30 cellular contexts compared by ENCODE assay signal in genomic region chr5:117188207-117188606, GRCh38.
"Had no signal": no experiment of that assay in that cellular context is flagged by ENCODE, and none has a peak within 500 bp of the region (broad histone marks: within the 10 kb centered on the region; RNA-seq: fewer than 3 reads in every experiment).

No MANE protein-coding gene starts in this region.

- H3K9me3 ChIP-seq: MG63, SK-N-SH had no signal

- H3K4me3 ChIP-seq: MG63 had no signal

- H3K36me3 ChIP-seq: MG63 had no signal

- DNase-seq: activated CD4-positive, alpha-beta memory T cell treated with anti-CD3 and anti-CD28 coated beads for 36 hours; activated CD4-positive, alpha-beta T cell treated with anti-CD3 and anti-CD28 coated beads, Interleukin-2, amount 10 ng/mL, durations not matched to agents 7 days and 5 days; activated CD4-positive, CD25-positive, alpha-beta regulatory T cell; activated gamma-delta T cell; activated naive CD4-positive, alpha-beta T cell treated with anti-CD3 and anti-CD28 coated beads for 36 hours; activated T-cell treated with anti-CD3 and anti-CD28 coated beads for 4 hours; activated T-cell treated with anti-CD3 and anti-CD28 coated beads, Interleukin-2, amount 50 U/mL, for 48 hours; amygdala; cerebellar nuclear complex; KG1; MG63; NCI-H1105; NCI-H1436; NCI-H187 treated with DMSO at 0.1 percent for 48 hours; NCI-H2081 treated with DMSO at 0.1 percent for 48 hours; NCI-H2227 treated with DMSO at 0.1 percent for 48 hours; NCI-H446 treated with DMSO at 0.1 percent for 48 hours; NCI-H526; NCI-H82; OCI-M1; RPMI8226; SK-N-SH; T-helper 17 cell; T-helper 9 cell had no signal

- H3K27ac ChIP-seq: VCaP had no signal

- FAIRE-seq: astrocyte, TTC549 had no signal

- ATAC-seq: activated T-helper 17 cell treated with anti-CD3 and anti-CD28 coated beads, Interleukin-2, amount 50 U/mL, for 72 hours; Panc1; Right ventricle myocardium inferior; T-helper 17 cell had no signal
